Comparison of ENCODE assay signal across 9 cellular contexts in the genomic region with DNA sequence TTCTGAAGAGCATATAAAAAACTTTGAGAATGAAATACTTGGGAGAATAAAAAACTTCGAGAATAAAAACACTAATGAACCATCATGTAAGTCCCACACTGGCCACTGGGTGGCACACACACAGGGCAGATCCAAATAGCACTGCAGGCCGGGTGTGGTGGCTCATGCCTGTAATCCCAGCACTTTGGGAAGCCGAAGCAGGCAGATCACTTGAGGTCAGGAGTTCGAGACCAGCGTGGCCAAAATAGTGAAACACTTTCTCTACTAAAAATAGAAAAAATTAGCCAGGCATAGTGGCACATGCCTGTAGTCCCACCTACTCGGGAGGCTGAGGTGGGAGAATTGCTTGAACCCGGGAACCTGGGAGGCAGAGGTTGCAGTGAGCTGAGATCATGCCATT. TPM values are rescaled to one million over a fixed set of nuclear protein-coding genes. Genes with fewer than 3 reads are reported as not detected.
DNase-seq lines count a peak whose midpoint lies in the region; ATAC-seq and TF ChIP-seq lines count a peak whose summit lies in the region.
"Not testable (repeated sequence)": the region's sequence is repeated elsewhere in the genome, so short reads cannot be mapped to it uniquely, and the experiment has no call there.
"Had no signal": no experiment of that assay in that cellular context is flagged by ENCODE, and none has a peak within 500 bp of the region (broad histone marks: within the 10 kb centered on the region; RNA-seq: fewer than 3 reads in every experiment).

No MANE protein-coding gene starts in this region.

- peak overlapping the region in 3 of 4 donors; percentile 62 to 72 (median 66) for H3K27ac ChIP-seq in esophagus muscularis mucosa (replicated peaks in 1 of 4)
- peak overlapping the region; percentile 84 to 100 (median 97) for H3K27ac ChIP-seq in right lobe of liver

- H3K9me3 ChIP-seq in esophagus muscularis mucosa, right lobe of liver: not testable (repeated sequence)

- intact Hi-C loops in esophagus muscularis mucosa (cut with DNase I), result loop anchor here (5.0 kb wide), 1 partner anchor 82 kb away; no protein-coding TSS in a partner anchor
- intact Hi-C loops in right lobe of liver (cut with DNase I), result not testable (repeated sequence)

- TF ChIP-seq EP300 in esophagus muscularis mucosa (IDR thresholded peaks at IDR 0.05), result not testable (repeated sequence)

- H3K4me3 ChIP-seq in GM12875 (ENCODE audit: low read depth, low read length); esophagus muscularis mucosa; right lobe of liver: not testable (repeated sequence)

- TF ChIP-seq POLR2A in esophagus muscularis mucosa (IDR thresholded peaks at IDR 0.05; ENCODE audit: low read depth); right lobe of liver (IDR thresholded peaks at IDR 0.05): not testable (repeated sequence)

- not testable (repeated sequence) for H3K27me3 ChIP-seq in esophagus muscularis mucosa, right lobe of liver

- not testable (repeated sequence) for H3K36me3 ChIP-seq in esophagus muscularis mucosa, right lobe of liver

- TF ChIP-seq CTCF in GM12875 (IDR thresholded peaks at IDR 0.05; ENCODE audit: borderline replicate concordance, insufficient read depth, low read depth, low read length) (peak; percentile 51; the same call in 1 of the 2 replicates), esophagus muscularis mucosa (IDR thresholded peaks at IDR 0.05) (peak; percentile 71 to 76 (median 71)), right lobe of liver (IDR thresholded peaks at IDR 0.05) (peak; percentile 73 to 82 (median 76))

- H3K4me1 ChIP-seq in esophagus muscularis mucosa (peaks cover 5 to 27% (median 27%) of the 10 kb centered on the region in 4 donors), right lobe of liver (peaks cover 0 to 32% (median 11%) of the 10 kb centered on the region in 4 donors)

- WGBS in esophagus muscularis mucosa, result 68% methylated on average over 7 of the region's 7 CpGs
- 19% methylated on average over 6 of the region's 7 CpGs for WGBS in right lobe of liver (ENCODE audit: insufficient coverage, low coverage, low lambda C conversion rate, missing lambda C conversion rate)

- peak; percentile 59 to 74 (median 67) for ATAC-seq in right lobe of liver

- DNase-seq in AG08395 (ENCODE audit: low spot score), result peak; percentile 48
- peak; percentile 10 for DNase-seq in NCI-H1436 (lab: John Stamatoyannopoulos, UW)
- DNase-seq in SW480 (ENCODE audit: low spot score), result peak; percentile 33
- DNase-seq in activated effector memory CD4-positive, alpha-beta T cell treated with Interleukin-2 at 50 U/mL for 16 hours, result peak; percentile 7
- DNase-seq in esophagus muscularis mucosa (ENCODE audit: extremely low spot score), result not testable (repeated sequence)
- DNase-seq in right lobe of liver, result peak; percentile 72 to 83 (median 79)
- peak; percentile 24 for DNase-seq in stimulated activated CD4-positive, alpha-beta T cell treated with anti-CD3 and anti-CD28 coated beads, Interleukin-12 subunit alpha, Interleukin-12 subunit beta, amount 100 ng/mL, for 4 hours

RNA-seq across cellular contexts. Expression of gene ALPK3, which starts 28.5 kb away (rescaled TPM):
- total RNA-seq in esophagus muscularis mucosa (10 to 100 TPM in 3 of 4 donors, 1 to 10 TPM in 1; 9.1 to 21.5 (median 16.2) TPM), right lobe of liver (10 to 100 TPM in 1 of 6 experiments, 1 to 10 TPM in 5; 1.3 to 12.5 (median 5.5) TPM)

RNA-seq across cellular contexts. Expression of gene SLC28A1, which starts 38.8 kb away (rescaled TPM):
- total RNA-seq in esophagus muscularis mucosa, result under 1 TPM in 1 of 4 donors, not detected in 3; 0.23 TPM
- total RNA-seq in right lobe of liver, result 10 to 100 TPM; 33.2 to 75.4 (median 49.9) TPM
- total RNA-seq: CD4-positive, CD25-positive, alpha-beta regulatory T cell had no signal

Comparison
In these comparisons a context has a peak if more than half of its experiments do, and no peak if none do; other contexts are left out.
1. RNA of gene SLC28A1, which starts 38.8 kb away (total RNA-seq): 33.2 to 75.4 TPM in right lobe of liver; 0.23 TPM in esophagus muscularis mucosa; every median in the first group is over 10 times any median in the second.
2. Peak in every context shown above with its lines, with median percentiles within 50 percentile points of each other: CTCF ChIP-seq.